26 cellular contexts compared by ENCODE assay signal in genomic region chr9:130348881-130349280, GRCh38.
DNase-seq lines count a peak whose midpoint lies in the region; ATAC-seq and TF ChIP-seq lines count a peak whose summit lies in the region.
"Had no signal": no experiment of that assay in that cellular context is flagged by ENCODE, and none has a peak within 500 bp of the region (broad histone marks: within the 10 kb centered on the region; RNA-seq: fewer than 3 reads in every experiment).

No MANE protein-coding gene starts in this region.

- H3K27ac ChIP-seq in heart right ventricle (no peak overlapping the region), spleen (no peak overlapping the region)
- H3K27ac ChIP-seq: 22Rv1, A549, BLaER1 had no signal

- no peaks in the 10 kb centered on the region for H3K27me3 Mint-ChIP-seq in neural crest cell (ENCODE audit: low read depth)
- no peaks in the 10 kb centered on the region for H3K27me3 Mint-ChIP-seq in activated naive CD8-positive, alpha-beta T cell treated with anti-CD3 and anti-CD28 coated beads for 36 hours
- H3K27me3 Mint-ChIP-seq: CD4-positive, alpha-beta memory T cell; CD4-positive, CD25-positive, alpha-beta regulatory T cell had no signal

- DNase-seq in Right ventricle myocardium inferior (ENCODE audit: missing footprints) (peak; percentile 42), heart right ventricle (no peak), neural crest cell (ENCODE audit: low read depth, low spot score) (no peak), spleen (peak; percentile 58)
- no peak for DNase-seq in activated naive CD8-positive, alpha-beta T cell treated with anti-CD3 and anti-CD28 coated beads for 36 hours
- DNase-seq: ACHN; BE2C; C1 segment of cervical spinal cord; CD4-positive, alpha-beta memory T cell; CD4-positive, CD25-positive, alpha-beta regulatory T cell; CD8-positive, alpha-beta memory T cell; COR-L47; DMS 273 treated with DMSO at 0.1 percent for 48 hours; DMS153; DMS53; DMS79; DND-41; EL; GDM1 had no signal

- H3K4me1 ChIP-seq in heart right ventricle (no peaks in the 10 kb centered on the region), spleen (no peaks in the 10 kb centered on the region)
- H3K4me1 ChIP-seq: A549, BE2C had no signal

- H3K27ac Mint-ChIP-seq in neural crest cell (ENCODE audit: unreplicated experiment): peak overlapping the region; percentile 75
- no peak overlapping the region for H3K27ac Mint-ChIP-seq in activated naive CD8-positive, alpha-beta T cell treated with anti-CD3 and anti-CD28 coated beads for 36 hours
- H3K27ac Mint-ChIP-seq: CD4-positive, alpha-beta memory T cell; CD4-positive, CD25-positive, alpha-beta regulatory T cell; CD8-positive, alpha-beta memory T cell had no signal

- TF ChIP-seq CTCF in heart right ventricle (IDR thresholded peaks at IDR 0.05) (no peak), neural crest cell (conservative IDR thresholded peaks at IDR 0.05) (no peak), spleen (IDR thresholded peaks at IDR 0.05 in 8 of 11, conservative IDR thresholded peaks at IDR 0.05 in 3 of 11) (no peak)

- H3K9me3 ChIP-seq in heart right ventricle (no peaks in the 10 kb centered on the region), spleen (no peaks in the 10 kb centered on the region)
- H3K9me3 ChIP-seq: A549, BE2C, BLaER1 had no signal

- H3K9me3 Mint-ChIP-seq in neural crest cell: no peaks in the 10 kb centered on the region
- no peaks in the 10 kb centered on the region for H3K9me3 Mint-ChIP-seq in activated naive CD8-positive, alpha-beta T cell treated with anti-CD3 and anti-CD28 coated beads for 36 hours
- H3K9me3 Mint-ChIP-seq: CD4-positive, alpha-beta memory T cell; CD4-positive, CD25-positive, alpha-beta regulatory T cell; CD8-positive, alpha-beta memory T cell had no signal

- peaks cover 0 to 3% (median 0%) of the 10 kb centered on the region in 7 donors for H3K27me3 ChIP-seq in heart right ventricle
- H3K27me3 ChIP-seq in spleen (replicated peaks in 1 of 7): peaks cover 0 to 54% (median 0%) of the 10 kb centered on the region in 7 donors
- H3K27me3 ChIP-seq: BE2C, BLaER1 had no signal

- H3K4me3 ChIP-seq in heart right ventricle (no peak overlapping the region), spleen (no peak overlapping the region)
- H3K4me3 ChIP-seq: A549, BLaER1, GM12878 had no signal

- H3K36me3 Mint-ChIP-seq in neural crest cell (ENCODE audit: low read depth): no peaks in the 10 kb centered on the region
- no peaks in the 10 kb centered on the region for H3K36me3 Mint-ChIP-seq in activated naive CD8-positive, alpha-beta T cell treated with anti-CD3 and anti-CD28 coated beads for 36 hours
- H3K36me3 Mint-ChIP-seq: CD14-positive monocyte; CD4-positive, alpha-beta memory T cell; CD4-positive, CD25-positive, alpha-beta regulatory T cell; CD8-positive, alpha-beta memory T cell had no signal

- H3K36me3 ChIP-seq in heart right ventricle (no peaks in the 10 kb centered on the region), spleen (no peaks in the 10 kb centered on the region)
- H3K36me3 ChIP-seq: BE2C, BLaER1 had no signal

- TF ChIP-seq POLR2A in spleen (IDR thresholded peaks at IDR 0.05): no peak

- 78 to 85% methylated on average over 8 of the region's 8 CpGs for WGBS in heart right ventricle, 2 donors
- 70 to 93% (median 77%) methylated on average over 6 to 8 of the region's 8 CpGs for WGBS in spleen, 5 donors

- ATAC-seq in Right ventricle myocardium inferior: no peak
- no peak for ATAC-seq in heart right ventricle
- ATAC-seq in HG03196 (IDR thresholded peaks at IDR 0.05; ENCODE audit: unreplicated experiment): no peak
- ATAC-seq in HG03378 (IDR thresholded peaks at IDR 0.05; ENCODE audit: unreplicated experiment): no peak
- ATAC-seq: GM12878 had no signal

- H3K4me3 Mint-ChIP-seq in neural crest cell: no peak overlapping the region
- no peak overlapping the region for H3K4me3 Mint-ChIP-seq in activated naive CD8-positive, alpha-beta T cell treated with anti-CD3 and anti-CD28 coated beads for 36 hours
- H3K4me3 Mint-ChIP-seq: CD14-positive monocyte; CD4-positive, alpha-beta memory T cell; CD4-positive, CD25-positive, alpha-beta regulatory T cell; CD8-positive, alpha-beta memory T cell had no signal

- no peaks in the 10 kb centered on the region for H3K4me1 Mint-ChIP-seq in neural crest cell
- no peaks in the 10 kb centered on the region for H3K4me1 Mint-ChIP-seq in activated naive CD8-positive, alpha-beta T cell treated with anti-CD3 and anti-CD28 coated beads for 36 hours
- H3K4me1 Mint-ChIP-seq: CD14-positive monocyte; CD4-positive, alpha-beta memory T cell; CD4-positive, CD25-positive, alpha-beta regulatory T cell; CD8-positive, alpha-beta memory T cell had no signal

- intact Hi-C loops in Right ventricle myocardium inferior (cut with DNase I): no loop called here
- intact Hi-C loops in heart right ventricle (cut with DNase I): loop anchor here in 3 of 10 donors (5.0 to 10.0 kb wide), 2 partner anchors 242 to 244 kb away; no protein-coding TSS in a partner anchor
- intact Hi-C loops in spleen (cut with DNase I; ENCODE audit: low total_unique reads): loop anchor here (10.0 kb wide), 2 partner anchors 104 to 234 kb away; no protein-coding TSS in a partner anchor

Comparison
In these comparisons a context has a peak if more than half of its experiments do, and no peak if none do; other contexts are left out.
1. DNase-seq: peak in Right ventricle myocardium inferior (single experiment) and spleen (single experiment); none in heart right ventricle (0 of 2), neural crest cell (single experiment) and activated naive CD8-positive, alpha-beta T cell treated with anti-CD3 and anti-CD28 coated beads for 36 hours (single experiment).